In genomic region chr7:116863168-116863670, GRCh38 we compare ENCODE assay signal across 8 cellular contexts. TPM values are rescaled to one million over a fixed set of nuclear protein-coding genes. Genes with fewer than 3 reads are reported as not detected.
DNase-seq lines count a peak whose midpoint lies in the region; ATAC-seq and TF ChIP-seq lines count a peak whose summit lies in the region.

No MANE protein-coding gene starts in this region.

- peak overlapping the region; percentile 89 for H3K9ac ChIP-seq in HUES48 (ENCODE audit: low read depth, low read length)

- H3K4me3 Mint-ChIP-seq in nephron progenitor cell, result peak overlapping the region; percentile 99

- H3K4me1 ChIP-seq in HUES48 (ENCODE audit: control insufficient read depth, insufficient read depth, low read length), result peaks cover 15% of the 10 kb centered on the region

- peak overlapping the region; percentile 99 for H3K27ac Mint-ChIP-seq in nephron progenitor cell

- peak overlapping the region; percentile 93 for H3K27ac ChIP-seq in HUES48 (ENCODE audit: low read depth, low read length)

- peaks cover 21% of the 10 kb centered on the region for H3K4me1 Mint-ChIP-seq in nephron progenitor cell

- TF ChIP-seq CTCF in AG10803 (conservative IDR thresholded peaks at IDR 0.05; ENCODE audit: low read length) (peak; percentile 16; the same call in 1 of the 2 replicates), WI38 (IDR thresholded peaks at IDR 0.05; ENCODE audit: low read depth, low read length) (no peak), nephron progenitor cell (IDR thresholded peaks at IDR 0.05) (no peak)

- peaks cover 5% of the 10 kb centered on the region for H3K27me3 Mint-ChIP-seq in nephron progenitor cell (ENCODE audit: low read depth, poor library complexity)

- DNase-seq in AG10803 (ENCODE audit: low read depth) (peak; percentile 18), fibroblast of peridontal ligament (ENCODE audit: extremely low read depth) (peak; percentile 35), nephron progenitor cell (peak; percentile 25), MV-4-11 (lab: John Stamatoyannopoulos, UW) (no peak), mesenteric fat pad (ENCODE audit: low spot score) (no peak)

- ATAC-seq in GM18868 (IDR thresholded peaks at IDR 0.05; ENCODE audit: unreplicated experiment), result peak; percentile 1

- H3K9me3 Mint-ChIP-seq in nephron progenitor cell, result no peaks in the 10 kb centered on the region

- peak overlapping the region; percentile 83 for H3K4me3 ChIP-seq in AG10803 (ENCODE audit: low read length)
- peak overlapping the region; percentile 99 for H3K4me3 ChIP-seq in HUES48 (ENCODE audit: low read depth, low read length)
- H3K4me3 ChIP-seq in WI38 (ENCODE audit: low read depth, low read length), result peak overlapping the region; percentile 93

- no peaks in the 10 kb centered on the region for H3K9me3 ChIP-seq in HUES48 (ENCODE audit: control insufficient read depth, insufficient read depth, low read length)

- H3K36me3 Mint-ChIP-seq in nephron progenitor cell (ENCODE audit: low read depth), result peaks cover 23% of the 10 kb centered on the region

- H3K27me3 ChIP-seq in HUES48 (ENCODE audit: control insufficient read depth, insufficient read depth, low read length), result no peaks in the 10 kb centered on the region

- H3K36me3 ChIP-seq in HUES48 (ENCODE audit: control insufficient read depth, insufficient read depth, low read length), result no peaks in the 10 kb centered on the region

RNA-seq across cellular contexts. Expression of gene CAPZA2, which starts 0.8 kb away (rescaled TPM):
- 246 TPM for total RNA-seq in mesenteric fat pad

Comparison
In these comparisons a context has a peak if more than half of its experiments do, and no peak if none do; other contexts are left out.
1. DNase-seq: peak in AG10803 (single experiment), fibroblast of peridontal ligament (single experiment) and nephron progenitor cell (single experiment); none in MV-4-11 (single experiment) and mesenteric fat pad (single experiment).
2. Peak in every context shown above with its lines, with median percentiles within 50 percentile points of each other: H3K4me3 ChIP-seq.